Comparison of ENCODE assay signal across 20 cellular contexts in genomic region chr4:184248216-184248615, GRCh38. TPM values are rescaled to one million over a fixed set of nuclear protein-coding genes. Genes with fewer than 3 reads are reported as not detected.
DNase-seq lines count a peak whose midpoint lies in the region; ATAC-seq and TF ChIP-seq lines count a peak whose summit lies in the region.
"Had no signal": no experiment of that assay in that cellular context is flagged by ENCODE, and none has a peak within 500 bp of the region (broad histone marks: within the 10 kb centered on the region; RNA-seq: fewer than 3 reads in every experiment).

No MANE protein-coding gene starts in this region.

- H2BK5ac ChIP-seq in IMR-90 (ENCODE audit: low read depth, low read length, poor library complexity, severe bottlenecking): no peak overlapping the region
- no peak overlapping the region for H2BK5ac ChIP-seq in mesenchymal stem cell (ENCODE audit: low read depth, low read length, poor library complexity, severe bottlenecking)

- POLR2A ChIA-PET in IMR-90 (lab: Charles Lee; ENCODE audit: unreplicated experiment): no interaction called here

- CTCF ChIA-PET in IMR-90 (lab: Yijun Ruan, JAX): no interaction called here

- H3K27me3 ChIP-seq in GM23248 (replicated peaks; ENCODE audit: insufficient read depth) (no peaks in the 10 kb centered on the region; the same call in 1 of the 2 replicates), IMR-90 (ENCODE audit: control insufficient read depth, insufficient read depth, low read length) (no peaks in the 10 kb centered on the region; the same call in 1 of the 2 replicates), mesenchymal stem cell (ENCODE audit: control insufficient read depth in 1 of 2, insufficient read depth in 1 of 2, low read length in 2 of 2) (no peaks in the 10 kb centered on the region)
- H3K27me3 ChIP-seq: BLaER1, Peyer's patch, SJSA1 had no signal

- H2AK5ac ChIP-seq in IMR-90 (ENCODE audit: low read depth, low read length): no peak overlapping the region
- H2AK5ac ChIP-seq in mesenchymal stem cell (ENCODE audit: low read length, severe bottlenecking): no peak overlapping the region

- H4K91ac ChIP-seq in IMR-90 (ENCODE audit: insufficient read depth, low read depth, low read length) (no peak overlapping the region), mesenchymal stem cell (ENCODE audit: low read length) (no peak overlapping the region)

- no peak for TF ChIP-seq RAD21 in IMR-90 (IDR thresholded peaks at IDR 0.05; ENCODE audit: low read length)

- H4K5ac ChIP-seq in IMR-90 (ENCODE audit: low read depth, low read length): no peak overlapping the region

- H3K4me1 ChIP-seq in GM23248 (ENCODE audit: insufficient read depth): no peaks in the 10 kb centered on the region
- no peaks in the 10 kb centered on the region for H3K4me1 ChIP-seq in IMR-90 (ENCODE audit: control insufficient read depth, insufficient read depth, low read length)
- H3K4me1 ChIP-seq in mesenchymal stem cell (ENCODE audit: control insufficient read depth, insufficient read depth, low read depth, low read length): no peaks in the 10 kb centered on the region
- H3K4me1 ChIP-seq: BLaER1, Peyer's patch, SJSA1 had no signal

- H3K4ac ChIP-seq in IMR-90 (ENCODE audit: low read depth, low read length) (no peak overlapping the region), mesenchymal stem cell (ENCODE audit: low read depth in 1 of 2, low read length in 2 of 2) (no peak overlapping the region)

- no TSS peak for BruUV-seq in IMR-90 (replicated peaks; lab: Mats Ljungman, UMichigan)

- H3K9me2 ChIP-seq in GM23248 (ENCODE audit: insufficient read depth): no peaks in the 10 kb centered on the region

- H3K14ac ChIP-seq in IMR-90 (replicated peaks; ENCODE audit: low read depth, low read length) (no peak overlapping the region), mesenchymal stem cell (ENCODE audit: low read length in 2 of 2) (no peak overlapping the region)

- H3K4me2 ChIP-seq in GM23248 (ENCODE audit: unreplicated experiment) (no peak overlapping the region), IMR-90 (ENCODE audit: low read depth, low read length) (no peak overlapping the region), mesenchymal stem cell (ENCODE audit: low read length, poor library complexity, severe bottlenecking) (no peak overlapping the region)
- H3K4me2 ChIP-seq: BLaER1 had no signal

- H3K4me3 ChIP-seq in GM23248 (no peak overlapping the region), IMR-90 (ENCODE audit: insufficient read depth, low read depth, low read length) (no peak overlapping the region), choroid plexus epithelial cell (ENCODE audit: low read depth, low read length) (no peak overlapping the region), mesenchymal stem cell (ENCODE audit: insufficient read depth in 1 of 2, low read depth in 1 of 2, low read length in 2 of 2) (no peak overlapping the region)
- H3K4me3 ChIP-seq: BLaER1, Peyer's patch, SJSA1 had no signal

- H3K27ac ChIP-seq in GM23248 (no peak overlapping the region), IMR-90 (ENCODE audit: insufficient read depth, low read length) (no peak overlapping the region), mesenchymal stem cell (ENCODE audit: low read length, poor library complexity, severe bottlenecking) (no peak overlapping the region)
- H3K27ac ChIP-seq: BLaER1, Peyer's patch, SJSA1 had no signal

- no peaks in the 10 kb centered on the region for H3F3A ChIP-seq in GM23248 (ENCODE audit: insufficient read depth)

- no peak overlapping the region for H3K56ac ChIP-seq in IMR-90 (ENCODE audit: extremely low read depth, insufficient read depth, low read length)

- H2BK120ac ChIP-seq in IMR-90 (ENCODE audit: low read depth, low read length) (no peak overlapping the region), mesenchymal stem cell (ENCODE audit: low read depth, low read length) (no peak overlapping the region)

- in situ Hi-C loops in GM23248 (cut with MboI): no loop called here
- in situ Hi-C loops in IMR-90 (cut with MboI; ENCODE audit: low sequenced_read_pairs): no loop called here
- in situ Hi-C loops in G401 (cut with HindIII; ENCODE audit: low sequenced_read_pairs): no loop called here

- H3K9me1 ChIP-seq in IMR-90 (ENCODE audit: insufficient read depth, low read length): no peaks in the 10 kb centered on the region

- H3K79me2 ChIP-seq in GM23248 (ENCODE audit: insufficient read depth): no peaks in the 10 kb centered on the region

- no peak overlapping the region for H2BK20ac ChIP-seq in IMR-90 (ENCODE audit: low read depth, low read length)

- no peaks in the 10 kb centered on the region for H3K79me1 ChIP-seq in IMR-90 (ENCODE audit: low read depth in 1 of 2, low read length in 2 of 2)
- no peaks in the 10 kb centered on the region for H3K79me1 ChIP-seq in mesenchymal stem cell (replicated peaks; ENCODE audit: low read length, poor library complexity, severe bottlenecking)

- no peak overlapping the region for H3K18ac ChIP-seq in IMR-90 (ENCODE audit: low read depth, low read length)
- H3K18ac ChIP-seq in mesenchymal stem cell (ENCODE audit: low read depth in 1 of 2, low read length in 2 of 2): no peak overlapping the region

- H4K8ac ChIP-seq in IMR-90 (ENCODE audit: low read depth in 2 of 2, low read length in 2 of 2) (no peak overlapping the region), mesenchymal stem cell (ENCODE audit: low read length) (no peak overlapping the region)

- no peaks in the 10 kb centered on the region for H3K9me3 ChIP-seq in GM23248 (ENCODE audit: low read depth)
- no peaks in the 10 kb centered on the region for H3K9me3 ChIP-seq in IMR-90 (ENCODE audit: control insufficient read depth, insufficient read depth, low read length)
- no peaks in the 10 kb centered on the region for H3K9me3 ChIP-seq in mesenchymal stem cell (ENCODE audit: control insufficient read depth, low read length)
- H3K9me3 ChIP-seq: Peyer's patch, SJSA1 had no signal

- no peak overlapping the region for H2AK9ac ChIP-seq in IMR-90 (replicated peaks; ENCODE audit: low read depth, low read length, poor library complexity)

- H3K36me3 ChIP-seq in GM23248 (ENCODE audit: low read depth) (no peaks in the 10 kb centered on the region), IMR-90 (ENCODE audit: control insufficient read depth, insufficient read depth, low read length) (no peaks in the 10 kb centered on the region), mesenchymal stem cell (ENCODE audit: control insufficient read depth in 1 of 2, insufficient read depth in 2 of 2, low read depth in 1 of 2, low read length in 2 of 2) (no peaks in the 10 kb centered on the region)
- H3K36me3 ChIP-seq: BLaER1, Peyer's patch, SJSA1 had no signal

- WGBS in GM23248 (ENCODE audit: low coverage in 1 of 2, low lambda C conversion rate in 2 of 2, missing lambda C conversion rate in 2 of 2), 2 experiments: 65 to 89% methylated on average over 2 of the region's 2 CpGs
- no CpG with 5 or more reads among the region's 2 CpGs for whole genome bisulfite sequencing in IMR-90 (ENCODE audit: extremely low coverage in 2 of 2, insufficient read length in 1 of 2), 2 experiments
- 92% methylated on average over 2 of the region's 2 CpGs for WGBS in mesenchymal stem cell

- no peaks in the 10 kb centered on the region for H4K20me1 ChIP-seq in GM23248 (ENCODE audit: insufficient read depth)
- H4K20me1 ChIP-seq in IMR-90 (ENCODE audit: insufficient read depth, low read length): no peaks in the 10 kb centered on the region
- H4K20me1 ChIP-seq: BLaER1 had no signal

- peak; percentile 23 for DNase-seq in GM23248
- no peak for DNase-seq in IMR-90
- peak; percentile 55 for DNase-seq in choroid plexus epithelial cell (ENCODE audit: low read depth)
- DNase-seq in mesenchymal stem cell: no peak
- DNase-seq in G401 (ENCODE audit: low spot score): no peak
- no peak for DNase-seq in NK-92 treated with Interleukin-12 subunit alpha and Interleukin-12 subunit beta, amount 100 ng/mL, for 24 hours (lab: John Stamatoyannopoulos, UW)
- DNase-seq: CD4-positive, alpha-beta T cell; COR-L47; DMS 273 treated with DMSO at 0.1 percent for 48 hours; DND-41; NCI-H187; NCI-H446; NCI-H526; Peyer's patch; T-helper 1 cell had no signal

- H2BK15ac ChIP-seq in IMR-90 (ENCODE audit: low read depth, low read length): no peak overlapping the region
- no peak overlapping the region for H2BK15ac ChIP-seq in mesenchymal stem cell (ENCODE audit: low read depth, poor library complexity, severe bottlenecking)

- intact Hi-C loops in IMR-90 (cut with micrococcal nuclease): loop anchor here (2.0 kb wide), 1 partner anchor 77 kb away; no protein-coding TSS in a partner anchor

- dilution Hi-C loops in IMR-90 (cut with HindIII; ENCODE audit: low sequenced_read_pairs, unreplicated experiment): no loop called here

- no peak overlapping the region for H2BK12ac ChIP-seq in mesenchymal stem cell (ENCODE audit: low read length in 2 of 2)

- no peak overlapping the region for H2AFZ ChIP-seq in GM23248
- no peak overlapping the region for H2AFZ ChIP-seq in IMR-90 (replicated peaks; ENCODE audit: low read length, poor library complexity)
- H2AFZ ChIP-seq in mesenchymal stem cell (ENCODE audit: low read depth, low read length): no peak overlapping the region

- TF ChIP-seq CTCF in IMR-90 (conservative IDR thresholded peaks at IDR 0.05; ENCODE audit: low read depth, low read length): no peak
- no peak for TF ChIP-seq CTCF in choroid plexus epithelial cell (conservative IDR thresholded peaks at IDR 0.05; ENCODE audit: low read depth, low read length)

- no peak overlapping the region for H3K23ac ChIP-seq in IMR-90 (ENCODE audit: low read depth, low read length)
- H3K23ac ChIP-seq in mesenchymal stem cell (ENCODE audit: low read length in 2 of 2): no peak overlapping the region

- no peak for TF ChIP-seq POLR2A in IMR-90 (IDR thresholded peaks at IDR 0.05; ENCODE audit: low read depth, low read length)

- ATAC-seq in IMR-90 (ENCODE audit: low read depth) (no peak), HG03469 (IDR thresholded peaks at IDR 0.05; ENCODE audit: unreplicated experiment) (no peak)
- ATAC-seq: HCT116 had no signal

- no peak overlapping the region for H3K9ac ChIP-seq in GM23248
- no peak overlapping the region for H3K9ac ChIP-seq in IMR-90 (ENCODE audit: low read depth, low read length)
- peak overlapping the region; percentile 24 for H3K9ac ChIP-seq in mesenchymal stem cell (ENCODE audit: low read length)
- H3K9ac ChIP-seq: BLaER1 had no signal

TF ChIP-seq in IMR-90, 13 proteins besides CTCF, POLR2A, EP300 and RAD21 (continues in another document):
- no peak for TF ChIP-seq MAZ (IDR thresholded peaks at IDR 0.05; ENCODE audit: borderline replicate concordance, low read depth, low read length)
- peak; percentile 18; the same call in 1 of the 2 replicates for TF ChIP-seq CEBPB (IDR thresholded peaks at IDR 0.05; ENCODE audit: low read depth, low read length)

RNA-seq across cellular contexts. Expression of gene ENPP6, which starts 30.5 kb away (rescaled TPM):
- total RNA-seq in GM23248 (2014; rRNA removed; shearing (Covaris generic)): not detected in 2 replicates
- polyA plus RNA-seq in GM23248 (2016; fragmentation: Nextera tagmentation; extraction: Ambion mirVana) (not detected in 2 replicates), IMR-90 (2012; rRNA removed) (not detected in 2 replicates)
- not detected in 2 replicates for total RNA-seq in IMR-90 (2012; rRNA removed)
- not detected in 2 replicates for polyA plus RNA-seq in IMR-90 (2012; cell fraction: cytosol; rRNA removed)
- not detected in 2 replicates for polyA plus RNA-seq in IMR-90 (2012; cell fraction: nucleus; rRNA removed; ENCODE audit: low replicate concordance)
- not detected for polyA plus RNA-seq in mesenchymal stem cell (2013, experiment 1 of 2)
- not detected for polyA plus RNA-seq in mesenchymal stem cell (2013, experiment 2 of 2)
- not detected in 2 replicates for total RNA-seq in G401 (2014; rRNA removed; shearing (Covaris generic))
- total RNA-seq: CD4-positive, alpha-beta T cell; OCI-LY7; SJSA1 had no signal

Comparison
In these comparisons a context has a peak if more than half of its experiments do, and no peak if none do; other contexts are left out.
1. DNase-seq: peak in GM23248 (single experiment) and choroid plexus epithelial cell (single experiment); none in IMR-90 (single experiment), mesenchymal stem cell (single experiment), G401 (single experiment) and NK-92 treated with Interleukin-12 subunit alpha and Interleukin-12 subunit beta, amount 100 ng/mL, for 24 hours (single experiment).